ENCODE assay signal across 15 cellular contexts in genomic region chr6:126716826-126717514, GRCh38.
DNase-seq lines count a peak whose midpoint lies in the region; ATAC-seq and TF ChIP-seq lines count a peak whose summit lies in the region.
"Had no signal": no experiment of that assay in that cellular context is flagged by ENCODE, and none has a peak within 500 bp of the region (broad histone marks: within the 10 kb centered on the region; RNA-seq: fewer than 3 reads in every experiment).

No MANE protein-coding gene starts in this region.

- no peaks in the 10 kb centered on the region for H3K27me3 ChIP-seq in mesendoderm (ENCODE audit: insufficient read depth, low read length, poor library complexity)
- H3K27me3 ChIP-seq: tibial nerve had no signal

- no peak overlapping the region for H3K18ac ChIP-seq in mesendoderm (ENCODE audit: low read length)

- no peaks in the 10 kb centered on the region for H3K36me3 ChIP-seq in mesendoderm (ENCODE audit: control insufficient read depth, insufficient read depth, low read length)
- H3K36me3 ChIP-seq: prostate gland, tibial nerve had no signal

- no peak overlapping the region for H2BK120ac ChIP-seq in mesendoderm (ENCODE audit: low read depth, low read length)

- H2AK5ac ChIP-seq in mesendoderm (ENCODE audit: low read length): no peak overlapping the region

- H2BK15ac ChIP-seq in mesendoderm (replicated peaks; ENCODE audit: low read depth): no peak overlapping the region

- peak; percentile 1 for DNase-seq in DMS79 (lab: John Stamatoyannopoulos, UW)
- DNase-seq in DMS79 treated with DMSO at 0.1 percent for 48 hours (lab: John Stamatoyannopoulos, UW): no peak
- peak; percentile 48 for DNase-seq in choroid plexus epithelial cell (ENCODE audit: low read depth)
- peak; percentile 30 for DNase-seq in mesendoderm
- no peak for DNase-seq in mesenteric fat pad (ENCODE audit: low spot score)
- no peak for DNase-seq in stimulated activated CD4-positive, alpha-beta T cell treated with anti-CD3 and anti-CD28 coated beads, Interleukin-15, amount 100 ng/mL, for 24 hours
- DNase-seq in activated CD4-positive, CD25-positive, alpha-beta regulatory T cell treated with anti-CD3 and anti-CD28 coated beads, Interleukin-2, amount 50 U/mL, for 72 hours: no peak
- DNase-seq: activated gamma-delta T cell treated with Interleukin-2 at 50 U/mL for 16 hours; CD4-positive, CD25-positive, alpha-beta regulatory T cell; effector memory CD4-positive, alpha-beta T cell; GDM1; stimulated activated CD4-positive, alpha-beta T cell treated with anti-CD3 and anti-CD28 coated beads, Interleukin-2, amount 100 ng/mL, for 24 hours had no signal

- no peak for TF ChIP-seq CTCF in choroid plexus epithelial cell (conservative IDR thresholded peaks at IDR 0.05; ENCODE audit: low read depth, low read length)

- H3K23ac ChIP-seq in mesendoderm (ENCODE audit: low read length): no peak overlapping the region

- no peak overlapping the region for H3K4me2 ChIP-seq in mesendoderm (ENCODE audit: low read length)

- H3K4me3 ChIP-seq in choroid plexus epithelial cell (ENCODE audit: low read depth, low read length): no peak overlapping the region
- H3K4me3 ChIP-seq in mesendoderm (ENCODE audit: low read length): no peak overlapping the region
- H3K4me3 ChIP-seq: prostate gland, tibial nerve had no signal

- H3K79me2 ChIP-seq in mesendoderm (ENCODE audit: control insufficient read depth, insufficient read depth, low read length): no peaks in the 10 kb centered on the region

- no peak overlapping the region for H4K8ac ChIP-seq in mesendoderm (ENCODE audit: low read depth, low read length)

- H4K5ac ChIP-seq in mesendoderm (ENCODE audit: low read length): no peak overlapping the region

- no peak overlapping the region for H3K9ac ChIP-seq in mesendoderm (ENCODE audit: low read length)

- no peaks in the 10 kb centered on the region for H3K79me1 ChIP-seq in mesendoderm (ENCODE audit: low read length)

- H2BK5ac ChIP-seq in mesendoderm (ENCODE audit: low read length): no peak overlapping the region

- H3K56ac ChIP-seq in mesendoderm (ENCODE audit: low read length): no peak overlapping the region

- H3K27ac ChIP-seq in mesendoderm (ENCODE audit: low read depth, low read length): no peak overlapping the region
- H3K27ac ChIP-seq: prostate gland, tibial nerve had no signal

- no peak overlapping the region for H3K4ac ChIP-seq in mesendoderm (ENCODE audit: low read depth, low read length)

- ATAC-seq in HG03521 (IDR thresholded peaks at IDR 0.05; ENCODE audit: unreplicated experiment): no peak

- no peaks in the 10 kb centered on the region for H3K4me1 ChIP-seq in mesendoderm (ENCODE audit: control insufficient read depth, low read depth, low read length)
- H3K4me1 ChIP-seq: prostate gland, tibial nerve had no signal

- WGBS in mesendoderm (ENCODE audit: extremely low coverage, insufficient coverage, low lambda C conversion rate): no CpG with 5 or more reads among the region's 3 CpGs

Comparison
In these comparisons a context has a peak if more than half of its experiments do, and no peak if none do; other contexts are left out.
1. DNase-seq: peak in DMS79 (single experiment), choroid plexus epithelial cell (single experiment) and mesendoderm (single experiment); none in DMS79 treated with DMSO at 0.1 percent for 48 hours (single experiment), mesenteric fat pad (single experiment), stimulated activated CD4-positive, alpha-beta T cell treated with anti-CD3 and anti-CD28 coated beads, Interleukin-15, amount 100 ng/mL, for 24 hours (single experiment) and activated CD4-positive, CD25-positive, alpha-beta regulatory T cell treated with anti-CD3 and anti-CD28 coated beads, Interleukin-2, amount 50 U/mL, for 72 hours (single experiment).